ENCODE assay signal across 12 cellular contexts in the genomic region with DNA sequence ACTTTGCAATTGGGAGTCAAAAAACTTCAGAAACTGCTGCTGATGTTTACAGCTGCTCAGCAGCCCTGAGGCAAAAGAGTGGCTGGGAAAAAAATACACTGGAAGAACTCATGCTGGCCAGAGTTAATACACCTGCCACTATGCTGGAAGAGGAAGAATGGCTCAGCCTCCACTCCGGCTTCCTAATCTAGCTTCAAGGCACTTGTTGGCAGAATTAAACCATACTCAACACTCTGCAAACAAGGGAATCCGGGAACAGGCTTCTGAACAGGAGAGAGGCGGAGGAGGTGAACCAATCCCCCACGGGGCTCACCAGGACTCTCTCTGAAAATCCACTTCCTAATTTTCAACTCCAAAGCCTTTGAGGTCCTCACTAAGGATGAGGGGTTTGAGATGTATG.
DNase-seq lines count a peak whose midpoint lies in the region; ATAC-seq and TF ChIP-seq lines count a peak whose summit lies in the region.
"Had no signal": no experiment of that assay in that cellular context is flagged by ENCODE, and none has a peak within 500 bp of the region (broad histone marks: within the 10 kb centered on the region; RNA-seq: fewer than 3 reads in every experiment).

No MANE protein-coding gene starts in this region.

- no peak overlapping the region for H3K4me3 ChIP-seq in lower lobe of right lung
- H3K4me3 ChIP-seq: GM12878 had no signal

- no peaks in the 10 kb centered on the region for H3K27me3 ChIP-seq in lower lobe of right lung (ENCODE audit: low read depth)

- TF ChIP-seq CTCF in lower lobe of right lung (IDR thresholded peaks at IDR 0.05): no peak

- ATAC-seq in lower lobe of right lung (peak; percentile 62 to 86), GM18907 (IDR thresholded peaks at IDR 0.05; ENCODE audit: unreplicated experiment) (no peak)
- ATAC-seq: GM12878, HCT116 had no signal

- H3K27ac ChIP-seq in lower lobe of right lung: no peak overlapping the region

- no peaks in the 10 kb centered on the region for H3K9me3 ChIP-seq in lower lobe of right lung

- no peaks in the 10 kb centered on the region for H3K4me1 ChIP-seq in lower lobe of right lung

- no peaks in the 10 kb centered on the region for H3K36me3 ChIP-seq in lower lobe of right lung

- intact Hi-C loops in lower lobe of right lung (cut with DNase I): no loop called here

- DNase-seq in DMS153 (lab: John Stamatoyannopoulos, UW) (peak; percentile 73), NCI-H1092 (lab: John Stamatoyannopoulos, UW) (peak; percentile 79), NCI-H345 (lab: John Stamatoyannopoulos, UW) (peak; percentile 82), lower lobe of right lung (no peak), GM19240 (ENCODE audit: insufficient read length, low spot score) (no peak), dedifferentiated amniotic fluid mesenchymal stem cell (ENCODE audit: extremely low spot score) (no peak)
- DNase-seq: ACHN; CD4-positive, CD25-positive, alpha-beta regulatory T cell; NCI-H187 treated with DMSO at 0.1 percent for 48 hours had no signal

Comparison
In these comparisons a context has a peak if more than half of its experiments do, and no peak if none do; other contexts are left out.
1. DNase-seq: peak in DMS153 (single experiment), NCI-H1092 (single experiment) and NCI-H345 (single experiment); none in lower lobe of right lung (single experiment), GM19240 (single experiment) and dedifferentiated amniotic fluid mesenchymal stem cell (single experiment).